Comparison of ENCODE assay signal across 1 cellular context in genomic region chr5:36573441-36573840, GRCh38.
TF ChIP-seq lines count a peak whose summit lies in the region.

No MANE protein-coding gene starts in this region.

TF ChIP-seq in HCT116, 20 proteins besides CTCF, POLR2A, EP300 and RAD21 (continued from another document):
- no peak for TF ChIP-seq ATF3 (IDR thresholded peaks at IDR 0.05)
- TF ChIP-seq EZH2 (IDR thresholded peaks at IDR 0.05): no peak
- no peak for TF ChIP-seq ZFX (IDR thresholded peaks at IDR 0.05)
- no peak for TF ChIP-seq YY1 (IDR thresholded peaks at IDR 0.05; ENCODE audit: extremely low read depth, insufficient replicate concordance, low read depth, low read length)
- no peak for TF ChIP-seq SIN3A (IDR thresholded peaks at IDR 0.05; ENCODE audit: low read depth)
- TF ChIP-seq CBX3 (IDR thresholded peaks at IDR 0.05; ENCODE audit: low read depth): no peak
